ENCODE assay signal across 1 cellular context in genomic region chr12:50112456-50113218, GRCh38.
TF ChIP-seq lines count a peak whose summit lies in the region.

No MANE protein-coding gene starts in this region.

TF ChIP-seq in HepG2, 621 proteins besides CTCF, POLR2A, EP300 and RAD21 (continued from another document and continues in another):
- peak; percentile 64 for TF ChIP-seq TEAD3 (CRISPR knock-in tag; optimal IDR thresholded peaks at IDR 0.05; ENCODE audit: borderline replicate concordance)
- TF ChIP-seq ZNF709 (CRISPR knock-in tag; IDR thresholded peaks at IDR 0.05) = peak; percentile 24; the same call in 1 of the 2 replicates
- TF ChIP-seq ZNF772 (CRISPR knock-in tag; IDR thresholded peaks at IDR 0.05) = 0 out of 2 replicates have a peak, but pooled peaks have one; percentile 5
- TF ChIP-seq ZNF567 (CRISPR knock-in tag; IDR thresholded peaks at IDR 0.05; ENCODE audit: borderline replicate concordance) = 0 out of 2 replicates have a peak, but pooled peaks have one; percentile 42
- TF ChIP-seq ZNF446 (CRISPR knock-in tag; IDR thresholded peaks at IDR 0.05) = 0 out of 2 replicates have a peak, but pooled peaks have one; percentile 64
- TF ChIP-seq IKZF1 (IDR thresholded peaks at IDR 0.05) = no peak
- no peak for TF ChIP-seq NFATC3 (CRISPR knock-in tag; IDR thresholded peaks at IDR 0.05)
- no peak for TF ChIP-seq SIX4 (CRISPR knock-in tag; IDR thresholded peaks at IDR 0.05)
- TF ChIP-seq HOXA9 (CRISPR knock-in tag; IDR thresholded peaks at IDR 0.05; ENCODE audit: borderline replicate concordance) = no peak
- peak; percentile 53; the same call in 1 of the 2 replicates for TF ChIP-seq KLF6 (CRISPR knock-in tag; IDR thresholded peaks at IDR 0.05)
- no peak for TF ChIP-seq ZBTB40 (IDR thresholded peaks at IDR 0.05)
- 0 out of 2 replicates have a peak, but pooled peaks have one; percentile 5 for TF ChIP-seq ZBTB40 (CRISPR knock-in tag; IDR thresholded peaks at IDR 0.05)
- TF ChIP-seq NRL (CRISPR knock-in tag; IDR thresholded peaks at IDR 0.05; ENCODE audit: borderline replicate concordance) = no peak
- TF ChIP-seq ZNF788 (CRISPR knock-in tag; IDR thresholded peaks at IDR 0.05; ENCODE audit: borderline replicate concordance) = 0 out of 2 replicates have a peak, but pooled peaks have one; percentile 50
- TF ChIP-seq MIER2 (CRISPR knock-in tag; IDR thresholded peaks at IDR 0.05) = no peak
- peak; percentile 4; the same call in 1 of the 2 replicates for TF ChIP-seq RBFOX2 (IDR thresholded peaks at IDR 0.05; ENCODE audit: low read depth, low read length)
- TF ChIP-seq ZFX (CRISPR knock-in tag; IDR thresholded peaks at IDR 0.05; ENCODE audit: low read depth) = peak; percentile 77; the same call in 1 of the 2 replicates
- TF ChIP-seq EED (CRISPR knock-in tag; IDR thresholded peaks at IDR 0.05) = peak; percentile 7; the same call in 1 of the 2 replicates
- peak; percentile 24; the same call in 1 of the 2 replicates for TF ChIP-seq ZNF121 (CRISPR knock-in tag; IDR thresholded peaks at IDR 0.05)
- TF ChIP-seq SIN3A (IDR thresholded peaks at IDR 0.05; ENCODE audit: borderline replicate concordance, low read depth, low read length) = 0 out of 2 replicates have a peak, but pooled peaks have one; percentile 45
- TF ChIP-seq GRHL1 (CRISPR knock-in tag; conservative IDR thresholded peaks at IDR 0.05) = no peak
- TF ChIP-seq THAP8 (CRISPR knock-in tag; IDR thresholded peaks at IDR 0.05; ENCODE audit: borderline replicate concordance) = peak; percentile 73; the same call in 1 of the 2 replicates
- TF ChIP-seq JUN (CRISPR knock-in tag; IDR thresholded peaks at IDR 0.05) = no peak
- TF ChIP-seq WIZ (CRISPR knock-in tag; IDR thresholded peaks at IDR 0.05) = peak; percentile 58; the same call in 1 of the 2 replicates
- TF ChIP-seq, protein P1, sequence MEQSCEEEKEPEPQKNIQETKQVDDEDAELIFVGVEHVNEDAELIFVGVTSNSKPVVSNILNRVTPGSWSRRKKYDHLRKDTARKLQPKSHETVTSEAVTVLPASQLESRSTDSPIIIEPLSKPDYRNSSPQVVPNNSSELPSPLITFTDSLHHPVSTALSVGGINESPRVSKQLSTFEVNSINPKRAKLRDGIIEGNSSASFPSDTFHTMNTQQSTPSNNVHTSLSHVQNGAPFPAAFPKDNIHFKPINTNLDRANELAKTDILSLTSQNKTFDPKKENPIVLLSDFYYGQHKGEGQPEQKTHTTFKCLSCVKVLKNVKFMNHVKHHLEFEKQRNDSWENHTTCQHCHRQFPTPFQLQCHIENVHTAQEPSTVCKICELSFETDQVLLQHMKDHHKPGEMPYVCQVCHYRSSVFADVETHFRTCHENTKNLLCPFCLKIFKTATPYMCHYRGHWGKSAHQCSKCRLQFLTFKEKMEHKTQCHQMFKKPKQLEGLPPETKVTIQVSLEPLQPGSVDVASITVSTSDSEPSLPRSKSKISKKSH (CRISPR knock-in tag; IDR thresholded peaks at IDR 0.05; ENCODE audit: borderline replicate concordance) = no peak
- TF ChIP-seq CENPT (CRISPR knock-in tag; IDR thresholded peaks at IDR 0.05; ENCODE audit: low read depth) = no peak
- TF ChIP-seq, protein P2, sequence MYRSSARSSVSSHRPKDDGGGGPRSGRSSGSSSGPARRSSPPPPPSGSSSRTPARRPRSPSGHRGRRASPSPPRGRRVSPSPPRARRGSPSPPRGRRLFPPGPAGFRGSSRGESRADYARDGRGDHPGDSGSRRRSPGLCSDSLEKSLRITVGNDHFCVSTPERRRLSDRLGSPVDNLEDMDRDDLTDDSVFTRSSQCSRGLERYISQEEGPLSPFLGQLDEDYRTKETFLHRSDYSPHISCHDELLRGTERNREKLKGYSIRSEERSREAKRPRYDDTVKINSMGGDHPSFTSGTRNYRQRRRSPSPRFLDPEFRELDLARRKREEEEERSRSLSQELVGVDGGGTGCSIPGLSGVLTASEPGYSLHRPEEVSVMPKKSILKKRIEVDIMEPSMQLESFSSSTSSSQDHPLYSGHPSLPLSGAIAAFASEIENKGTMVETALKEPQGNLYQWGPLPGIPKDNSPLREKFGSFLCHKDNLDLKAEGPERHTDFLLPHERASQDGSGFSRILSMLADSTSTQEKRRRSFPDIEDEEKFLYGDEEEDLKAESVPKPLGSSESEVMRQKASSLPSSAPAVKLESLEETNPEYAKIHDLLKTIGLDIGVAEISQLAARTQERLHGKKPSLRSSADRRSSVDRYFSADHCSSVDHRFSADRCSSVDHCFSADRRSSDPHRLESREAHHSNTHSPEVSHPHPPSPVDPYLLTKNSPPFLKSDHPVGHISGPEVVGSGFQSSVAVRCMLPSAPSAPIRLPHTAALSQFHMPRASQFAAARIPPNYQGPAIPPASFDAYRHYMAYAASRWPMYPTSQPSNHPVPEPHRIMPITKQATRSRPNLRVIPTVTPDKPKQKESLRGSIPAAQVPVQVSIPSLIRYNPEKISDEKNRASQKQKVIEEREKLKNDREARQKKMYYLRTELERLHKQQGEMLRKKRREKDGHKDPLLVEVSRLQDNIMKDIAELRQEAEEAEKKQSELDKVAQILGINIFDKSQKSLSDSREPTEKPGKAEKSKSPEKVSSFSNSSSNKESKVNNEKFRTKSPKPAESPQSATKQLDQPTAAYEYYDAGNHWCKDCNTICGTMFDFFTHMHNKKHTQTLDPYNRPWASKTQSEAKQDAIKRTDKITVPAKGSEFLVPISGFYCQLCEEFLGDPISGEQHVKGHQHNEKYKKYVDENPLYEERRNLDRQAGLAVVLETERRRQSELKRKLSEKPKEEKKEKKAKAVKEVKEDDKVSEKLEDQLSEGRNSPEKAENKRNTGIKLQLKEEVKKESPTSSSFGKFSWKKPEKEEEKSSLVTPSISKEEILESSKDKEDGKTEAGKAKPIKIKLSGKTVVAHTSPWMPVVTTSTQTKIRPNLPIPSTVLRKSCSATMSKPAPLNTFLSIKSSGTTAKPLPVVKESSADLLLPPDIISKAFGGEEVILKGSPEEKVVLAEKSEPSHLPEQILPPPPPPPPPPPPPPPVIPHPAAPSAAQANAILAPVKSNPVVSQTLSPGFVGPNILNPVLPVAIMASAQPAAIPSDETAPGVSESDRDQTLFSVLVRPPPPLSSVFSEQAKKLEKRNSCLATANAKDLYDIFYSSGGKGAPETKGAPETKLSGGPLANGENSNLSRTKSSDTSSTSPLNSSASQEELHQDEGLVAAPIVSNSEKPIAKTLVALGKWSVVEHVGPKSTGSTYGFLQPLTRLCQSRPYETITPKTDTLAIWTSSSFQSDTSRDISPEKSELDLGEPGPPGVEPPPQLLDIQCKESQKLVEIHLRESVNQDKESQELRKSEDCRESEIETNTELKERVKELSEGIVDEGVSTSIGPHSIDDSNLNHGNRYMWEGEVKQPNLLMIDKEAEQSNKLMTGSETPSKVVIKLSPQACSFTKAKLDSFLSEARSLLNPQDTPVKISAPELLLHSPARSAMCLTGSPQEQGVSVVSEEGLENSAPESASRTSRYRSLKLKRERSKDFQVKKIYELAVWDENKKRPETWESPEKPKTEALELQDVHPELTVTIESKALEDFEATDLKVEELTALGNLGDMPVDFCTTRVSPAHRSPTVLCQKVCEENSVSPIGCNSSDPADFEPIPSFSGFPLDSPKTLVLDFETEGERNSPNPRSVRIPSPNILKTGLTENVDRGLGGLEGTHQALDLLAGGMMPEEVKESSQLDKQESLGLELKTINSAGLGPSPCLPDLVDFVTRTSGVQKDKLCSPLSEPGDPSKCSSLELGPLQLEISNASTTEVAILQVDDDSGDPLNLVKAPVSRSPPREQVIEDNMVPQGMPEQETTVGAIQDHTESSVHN (CRISPR knock-in tag; IDR thresholded peaks at IDR 0.05) = peak; percentile 88; the same call in 1 of the 2 replicates
- 0 out of 2 replicates have a peak, but pooled peaks have one; percentile 16 for TF ChIP-seq TARDBP (CRISPR knock-in tag; IDR thresholded peaks at IDR 0.05)
- TF ChIP-seq ZNF562 (CRISPR knock-in tag; IDR thresholded peaks at IDR 0.05; ENCODE audit: borderline replicate concordance) = no peak
- TF ChIP-seq ELF3 (CRISPR knock-in tag; IDR thresholded peaks at IDR 0.05) = peak; percentile 34; the same call in 1 of the 2 replicates
- TF ChIP-seq ZNF563 (CRISPR knock-in tag; IDR thresholded peaks at IDR 0.05) = peak; percentile 10; the same call in 1 of the 2 replicates
- TF ChIP-seq ZZZ3 (CRISPR knock-in tag; IDR thresholded peaks at IDR 0.05; ENCODE audit: borderline replicate concordance) = 0 out of 2 replicates have a peak, but pooled peaks have one; percentile 9
- TF ChIP-seq CHCHD3 (CRISPR knock-in tag; IDR thresholded peaks at IDR 0.05) = 0 out of 2 replicates have a peak, but pooled peaks have one; percentile 0
- 0 out of 2 replicates have a peak, but pooled peaks have one; percentile 9 for TF ChIP-seq RNF2 (conservative IDR thresholded peaks at IDR 0.05; ENCODE audit: low read depth)
- TF ChIP-seq SKIL (CRISPR knock-in tag; IDR thresholded peaks at IDR 0.05; ENCODE audit: borderline replicate concordance) = no peak
